1 cellular context compared by ENCODE assay signal in the genomic region with DNA sequence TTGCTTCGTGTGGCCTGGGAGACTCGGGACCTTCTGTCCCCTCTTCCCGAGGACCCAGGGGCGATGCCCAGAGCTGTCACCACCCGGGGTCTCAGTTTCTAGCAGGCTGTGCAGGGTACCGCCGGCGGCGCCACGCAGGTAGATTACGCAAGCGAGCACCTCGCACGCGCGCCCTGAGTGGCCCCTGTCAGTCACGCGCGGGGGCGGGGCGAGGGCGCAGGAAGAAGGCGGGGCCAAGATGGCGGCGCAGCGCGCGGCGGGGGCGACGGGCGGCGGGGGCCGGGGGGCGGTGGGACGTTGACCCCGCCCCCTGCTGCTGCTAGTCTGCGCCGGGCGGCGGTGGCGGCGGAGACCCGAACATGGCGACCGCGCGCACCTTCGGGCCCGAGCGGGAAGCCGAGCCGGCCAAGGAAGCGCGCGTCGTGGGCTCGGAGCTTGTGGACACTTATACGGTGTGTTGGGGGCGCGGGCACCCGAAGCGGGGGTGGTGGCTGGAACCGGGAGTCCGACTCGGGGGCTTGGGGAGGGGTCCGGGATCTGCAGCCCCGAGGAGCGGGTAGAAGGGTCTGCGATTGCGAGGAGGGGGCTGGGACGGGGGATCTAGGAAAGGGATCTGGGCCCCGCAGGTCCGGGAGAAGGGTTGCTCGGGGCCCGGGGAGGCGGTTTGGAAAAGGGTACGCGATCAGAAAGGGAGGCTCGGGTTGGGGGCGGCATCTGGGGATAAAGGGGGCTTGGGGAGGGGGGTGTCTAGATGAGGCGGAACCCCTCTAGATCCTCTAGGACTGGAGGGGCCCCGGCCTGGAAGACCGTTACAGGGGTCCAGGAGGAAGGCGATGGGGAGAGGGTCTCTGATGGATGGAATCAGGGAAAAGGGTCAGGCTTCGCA.
TF ChIP-seq lines count a peak whose summit lies in the region.

Gene NISCH, plus strand, starts transcription at position 322 of the 886 bp plus-strand sequence. Its CDS starts 38 bp downstream, at position 360.

TF ChIP-seq in K562, 482 proteins besides CTCF, POLR2A, EP300 and RAD21 (continued from another document):
- TF ChIP-seq, protein P1, sequence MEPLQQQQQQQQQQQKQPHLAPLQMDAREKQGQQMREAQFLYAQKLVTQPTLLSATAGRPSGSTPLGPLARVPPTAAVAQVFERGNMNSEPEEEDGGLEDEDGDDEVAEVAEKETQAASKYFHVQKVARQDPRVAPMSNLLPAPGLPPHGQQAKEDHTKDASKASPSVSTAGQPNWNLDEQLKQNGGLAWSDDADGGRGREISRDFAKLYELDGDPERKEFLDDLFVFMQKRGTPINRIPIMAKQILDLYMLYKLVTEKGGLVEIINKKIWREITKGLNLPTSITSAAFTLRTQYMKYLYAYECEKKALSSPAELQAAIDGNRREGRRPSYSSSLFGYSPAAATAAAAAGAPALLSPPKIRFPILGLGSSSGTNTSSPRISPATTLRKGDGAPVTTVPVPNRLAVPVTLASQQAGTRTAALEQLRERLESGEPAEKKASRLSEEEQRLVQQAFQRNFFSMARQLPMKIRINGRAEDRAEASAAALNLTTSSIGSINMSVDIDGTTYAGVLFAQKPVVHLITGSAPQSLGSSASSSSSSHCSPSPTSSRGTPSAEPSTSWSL (CRISPR knock-in tag; IDR thresholded peaks at IDR 0.05; ENCODE audit: borderline replicate concordance) = no peak
- no peak for TF ChIP-seq LARP7 (IDR thresholded peaks at IDR 0.05)
- TF ChIP-seq BRF1 (IDR thresholded peaks at IDR 0.05; ENCODE audit: borderline replicate concordance, extremely low read depth, insufficient read length) = no peak
- TF ChIP-seq YY1 (IDR thresholded peaks at IDR 0.05; ENCODE audit: borderline replicate concordance in 1 of 3, control insufficient read depth in 1 of 3, extremely low read depth in 1 of 3, insufficient read depth in 3 of 3, insufficient read length in 1 of 3, insufficient replicate concordance in 2 of 3, low read depth in 1 of 3, low read length in 2 of 3) = peak; percentile 16 to 91 (median 91)
- peak; percentile 58; the same call in 1 of the 2 replicates for TF ChIP-seq TAF7 (tag; IDR thresholded peaks at IDR 0.05)
- TF ChIP-seq BRD9 (IDR thresholded peaks at IDR 0.05; ENCODE audit: low read depth, partially characterized antibody) = no peak
- TF ChIP-seq ZFX (CRISPR knock-in tag; IDR thresholded peaks at IDR 0.05) = peak; percentile 69
- TF ChIP-seq CXXC5 (CRISPR knock-in tag; IDR thresholded peaks at IDR 0.05) = peak; percentile 77
- no peak for TF ChIP-seq NR2C1 (IDR thresholded peaks at IDR 0.05)
- no peak for TF ChIP-seq NR2C1 (tag; IDR thresholded peaks at IDR 0.05)
- TF ChIP-seq DDX20 (tag; IDR thresholded peaks at IDR 0.05; ENCODE audit: low read depth) = no peak
- no peak for TF ChIP-seq KDM2B (CRISPR knock-in tag; IDR thresholded peaks at IDR 0.05)
- TF ChIP-seq NCOA6 (IDR thresholded peaks at IDR 0.05) = no peak
- no peak for TF ChIP-seq TAF9B (IDR thresholded peaks at IDR 0.05; ENCODE audit: partially characterized antibody)
- no peak for TF ChIP-seq TCF3 (CRISPR knock-in tag; IDR thresholded peaks at IDR 0.05)
- TF ChIP-seq MYNN (IDR thresholded peaks at IDR 0.05) = no peak
- TF ChIP-seq MYNN (CRISPR knock-in tag; IDR thresholded peaks at IDR 0.05) = no peak
- TF ChIP-seq, protein P2, sequence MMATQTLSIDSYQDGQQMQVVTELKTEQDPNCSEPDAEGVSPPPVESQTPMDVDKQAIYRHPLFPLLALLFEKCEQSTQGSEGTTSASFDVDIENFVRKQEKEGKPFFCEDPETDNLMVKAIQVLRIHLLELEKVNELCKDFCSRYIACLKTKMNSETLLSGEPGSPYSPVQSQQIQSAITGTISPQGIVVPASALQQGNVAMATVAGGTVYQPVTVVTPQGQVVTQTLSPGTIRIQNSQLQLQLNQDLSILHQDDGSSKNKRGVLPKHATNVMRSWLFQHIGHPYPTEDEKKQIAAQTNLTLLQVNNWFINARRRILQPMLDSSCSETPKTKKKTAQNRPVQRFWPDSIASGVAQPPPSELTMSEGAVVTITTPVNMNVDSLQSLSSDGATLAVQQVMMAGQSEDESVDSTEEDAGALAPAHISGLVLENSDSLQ (IDR thresholded peaks at IDR 0.05) = peak; percentile 97
- TF ChIP-seq CEBPB (tag; IDR thresholded peaks at IDR 0.05) = peak; percentile 98
- no peak for TF ChIP-seq CAMTA2 (CRISPR knock-in tag; conservative IDR thresholded peaks at IDR 0.05)
- no peak for TF ChIP-seq RFX5 (IDR thresholded peaks at IDR 0.05; ENCODE audit: low read depth, low read length)
- TF ChIP-seq SP1 (CRISPR knock-in tag; IDR thresholded peaks at IDR 0.05) = 0 out of 2 replicates have a peak, but pooled peaks have one; percentile 28
- TF ChIP-seq NRF1 (conservative IDR thresholded peaks at IDR 0.05 in 1 of 2, IDR thresholded peaks at IDR 0.05 in 1 of 2) = peak; percentile 62 to 73
- peak; percentile 29 for TF ChIP-seq CCNT2 (IDR thresholded peaks at IDR 0.05; ENCODE audit: borderline replicate concordance, extremely low read depth, insufficient read length, low read depth, low read length)
- TF ChIP-seq KDM5B (IDR thresholded peaks at IDR 0.05; ENCODE audit: insufficient replicate concordance, low read depth, low read length) = peak; percentile 90
- TF ChIP-seq CHCHD3 (CRISPR knock-in tag; IDR thresholded peaks at IDR 0.05) = no peak
- no peak for TF ChIP-seq RBM34 (IDR thresholded peaks at IDR 0.05; ENCODE audit: borderline replicate concordance, insufficient read depth, low read length)
- peak; percentile 81 for TF ChIP-seq USF2 (CRISPR knock-in tag; IDR thresholded peaks at IDR 0.05)
- TF ChIP-seq ZBTB49 (CRISPR knock-in tag; IDR thresholded peaks at IDR 0.05; ENCODE audit: borderline replicate concordance) = no peak
- no peak for TF ChIP-seq FIP1L1 (IDR thresholded peaks at IDR 0.05; ENCODE audit: low read depth, low read length, poor library complexity, severe bottlenecking)
- TF ChIP-seq VEZF1 (CRISPR knock-in tag; IDR thresholded peaks at IDR 0.05) = peak; percentile 99
- TF ChIP-seq POLR2AphosphoS5 (IDR thresholded peaks at IDR 0.05; ENCODE audit: control insufficient read depth, insufficient read depth, low read depth, low read length) = peak; percentile 70
- no peak for TF ChIP-seq ARID3A (IDR thresholded peaks at IDR 0.05; ENCODE audit: borderline replicate concordance, low read depth, low read length)
- peak; percentile 93 for TF ChIP-seq BHLHE40 (IDR thresholded peaks at IDR 0.05; ENCODE audit: low read length)
- TF ChIP-seq ZFP30 (CRISPR knock-in tag; IDR thresholded peaks at IDR 0.05; ENCODE audit: borderline replicate concordance) = no peak
- TF ChIP-seq TBP (optimal IDR thresholded peaks at IDR 0.05; ENCODE audit: low read depth, low read length) = peak; percentile 34
- TF ChIP-seq GMEB1 (CRISPR knock-in tag; IDR thresholded peaks at IDR 0.05) = peak; percentile 55
- peak; percentile 82 for TF ChIP-seq RBFOX2 (IDR thresholded peaks at IDR 0.05; ENCODE audit: low read depth, low read length)
- peak; percentile 26; the same call in 1 of the 2 replicates for TF ChIP-seq MBD2 (IDR thresholded peaks at IDR 0.05; ENCODE audit: borderline replicate concordance, low read depth)
- peak; percentile 63 for TF ChIP-seq MEIS2 (IDR thresholded peaks at IDR 0.05; ENCODE audit: partially characterized antibody)
- TF ChIP-seq CBX3 (IDR thresholded peaks at IDR 0.05; ENCODE audit: borderline replicate concordance in 1 of 2, low read length in 2 of 2) = no peak
- TF ChIP-seq, protein P3, sequence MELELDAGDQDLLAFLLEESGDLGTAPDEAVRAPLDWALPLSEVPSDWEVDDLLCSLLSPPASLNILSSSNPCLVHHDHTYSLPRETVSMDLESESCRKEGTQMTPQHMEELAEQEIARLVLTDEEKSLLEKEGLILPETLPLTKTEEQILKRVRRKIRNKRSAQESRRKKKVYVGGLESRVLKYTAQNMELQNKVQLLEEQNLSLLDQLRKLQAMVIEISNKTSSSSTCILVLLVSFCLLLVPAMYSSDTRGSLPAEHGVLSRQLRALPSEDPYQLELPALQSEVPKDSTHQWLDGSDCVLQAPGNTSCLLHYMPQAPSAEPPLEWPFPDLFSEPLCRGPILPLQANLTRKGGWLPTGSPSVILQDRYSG (tag; conservative IDR thresholded peaks at IDR 0.05; ENCODE audit: low read depth) = no peak
- peak; percentile 55; the same call in 1 of the 2 replicates for TF ChIP-seq RB1 (IDR thresholded peaks at IDR 0.05; ENCODE audit: low read depth)
